Comparison of ENCODE assay signal across 2 cellular contexts in the genomic region with DNA sequence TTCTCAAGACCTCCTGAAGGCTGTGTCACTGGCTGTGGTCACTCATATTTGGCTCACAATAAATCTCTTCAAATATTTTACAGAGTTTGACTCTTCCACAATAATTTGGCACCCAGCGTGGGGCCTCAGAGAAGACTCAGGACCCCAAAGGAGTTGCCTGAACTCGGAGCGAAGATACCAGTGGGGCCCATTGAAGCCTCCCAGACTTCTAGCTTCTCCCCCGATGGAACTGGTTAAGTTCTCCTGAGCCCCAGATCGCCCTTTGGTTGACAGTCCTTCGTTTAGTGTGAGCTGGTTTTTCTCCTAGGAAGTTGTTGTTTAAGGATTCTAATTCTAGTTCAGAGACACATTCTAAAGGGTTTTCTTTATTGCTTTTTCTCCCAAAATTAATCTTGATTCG.
TF ChIP-seq lines count a peak whose summit lies in the region.

No MANE protein-coding gene starts in this region.

TF ChIP-seq in K562, 482 proteins besides CTCF, POLR2A, EP300 and RAD21 (continued from another document):
- TF ChIP-seq ZNF212 (CRISPR knock-in tag; IDR thresholded peaks at IDR 0.05) = no peak
- no peak for TF ChIP-seq ZSCAN32 (CRISPR knock-in tag; IDR thresholded peaks at IDR 0.05)
- TF ChIP-seq BCL6 (CRISPR knock-in tag; IDR thresholded peaks at IDR 0.05) = no peak
- TF ChIP-seq MTA3 (IDR thresholded peaks at IDR 0.05; ENCODE audit: borderline replicate concordance) = no peak
- TF ChIP-seq HBP1 (CRISPR knock-in tag; IDR thresholded peaks at IDR 0.05) = no peak
- TF ChIP-seq SNIP1 (IDR thresholded peaks at IDR 0.05; ENCODE audit: low read depth) = no peak

TF ChIP-seq in GM12891, 5 proteins besides CTCF, POLR2A, EP300 and RAD21 (continued from another document):
- no peak for TF ChIP-seq POLR2AphosphoS5 (IDR thresholded peaks at IDR 0.05; ENCODE audit: low read depth, low read length)
